ENCODE assay signal across 23 cellular contexts in the genomic region with DNA sequence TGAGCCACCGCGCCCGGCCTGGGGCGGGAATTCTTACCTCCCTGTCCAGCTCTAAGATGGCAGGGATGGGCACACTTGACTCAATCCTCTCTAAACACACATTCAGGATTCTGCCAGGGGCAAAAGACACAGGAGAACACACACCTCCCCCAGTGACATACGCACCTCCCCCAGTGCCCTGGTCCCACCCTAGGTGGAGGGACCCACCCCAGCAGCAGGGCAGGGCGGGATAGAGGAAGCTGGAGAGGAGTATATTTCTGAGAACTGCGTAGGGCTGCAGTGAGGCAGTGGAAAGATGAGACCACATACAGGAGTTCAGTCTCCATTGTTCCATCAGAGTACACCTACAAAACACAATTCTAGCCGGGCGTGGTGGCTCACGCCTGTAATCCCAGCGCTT.
"Had no signal": no experiment of that assay in that cellular context is flagged by ENCODE, and none has a peak within 500 bp of the region (broad histone marks: within the 10 kb centered on the region; RNA-seq: fewer than 3 reads in every experiment).

No MANE protein-coding gene starts in this region.

- H3K27me3 ChIP-seq: dorsolateral prefrontal cortex, esophagus muscularis mucosa, foreskin keratinocyte, gastroesophageal sphincter, heart left ventricle, hepatocyte, left lung had no signal

- ATAC-seq: foreskin keratinocyte, gastroesophageal sphincter, heart left ventricle, left cardiac atrium, left lung, left ventricle myocardium superior, lower lobe of right lung, mucosa of descending colon had no signal

- H3K9me3 Mint-ChIP-seq: immature natural killer cell, mesothelial cell of epicardium had no signal

- H3K4me3 Mint-ChIP-seq: immature natural killer cell, mesothelial cell of epicardium had no signal

- H3K4me1 ChIP-seq: esophagus muscularis mucosa, foreskin keratinocyte, gastroesophageal sphincter, left lung, lower lobe of right lung had no signal

- H3K27ac Mint-ChIP-seq: immature natural killer cell, mesothelial cell of epicardium had no signal

- FAIRE-seq: colon, endothelial cell of umbilical vein, frontal cortex had no signal

- H3K4me3 ChIP-seq: coronary artery, dorsolateral prefrontal cortex, esophagus muscularis mucosa, gastroesophageal sphincter, heart left ventricle, hepatocyte, left lung, lower lobe of right lung, mucosa of descending colon had no signal

- DNase-seq: dermis blood vessel endothelial cell; dorsolateral prefrontal cortex; effector CD4-positive, alpha-beta T cell; effector memory CD4-positive, alpha-beta T cell; foreskin keratinocyte; heart left ventricle; hypothalamus; immature natural killer cell; islet precursor cell; left cardiac atrium; left lung; left ventricle myocardium superior; lower lobe of right lung; mesenchymal stem cell; mucosa of descending colon had no signal

- H3K4me1 Mint-ChIP-seq: immature natural killer cell had no signal

- H3K27ac ChIP-seq: coronary artery, esophagus muscularis mucosa, foreskin keratinocyte, gastroesophageal sphincter, heart left ventricle, hepatocyte, left lung, lower lobe of right lung had no signal

- H3K9me3 ChIP-seq: esophagus muscularis mucosa, gastroesophageal sphincter, heart left ventricle, left lung, lower lobe of right lung, mucosa of descending colon had no signal
